Comparison of ENCODE assay signal across 1 cellular context in the genomic region with DNA sequence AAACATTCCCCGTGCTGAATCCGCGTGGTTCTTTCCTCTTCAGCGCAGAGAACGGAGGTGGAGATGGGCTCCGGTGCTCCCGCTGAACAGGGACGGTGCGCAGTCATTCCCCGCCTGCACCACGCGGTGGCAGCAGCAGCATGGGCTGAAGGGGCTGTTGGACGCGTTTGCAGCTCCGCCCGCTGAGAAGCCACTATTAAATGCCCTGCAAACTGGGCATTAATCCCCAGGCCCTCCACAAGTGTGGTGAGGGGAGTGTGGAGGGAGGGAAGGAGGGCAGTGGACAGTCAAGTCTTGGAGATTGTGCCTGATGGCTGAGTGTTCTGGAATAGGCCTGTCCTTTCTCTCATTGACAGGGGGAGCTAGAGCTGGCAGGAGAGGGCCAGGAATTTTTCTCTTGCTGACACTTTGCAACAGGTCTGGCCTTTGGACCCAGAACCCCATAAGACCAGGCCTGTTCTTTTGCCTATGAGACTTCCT.
TF ChIP-seq lines count a peak whose summit lies in the region.

No MANE protein-coding gene starts in this region.

TF ChIP-seq in HepG2, 621 proteins besides CTCF, POLR2A, EP300 and RAD21 (continued from another document and continues in another):
- TF ChIP-seq, protein P1, sequence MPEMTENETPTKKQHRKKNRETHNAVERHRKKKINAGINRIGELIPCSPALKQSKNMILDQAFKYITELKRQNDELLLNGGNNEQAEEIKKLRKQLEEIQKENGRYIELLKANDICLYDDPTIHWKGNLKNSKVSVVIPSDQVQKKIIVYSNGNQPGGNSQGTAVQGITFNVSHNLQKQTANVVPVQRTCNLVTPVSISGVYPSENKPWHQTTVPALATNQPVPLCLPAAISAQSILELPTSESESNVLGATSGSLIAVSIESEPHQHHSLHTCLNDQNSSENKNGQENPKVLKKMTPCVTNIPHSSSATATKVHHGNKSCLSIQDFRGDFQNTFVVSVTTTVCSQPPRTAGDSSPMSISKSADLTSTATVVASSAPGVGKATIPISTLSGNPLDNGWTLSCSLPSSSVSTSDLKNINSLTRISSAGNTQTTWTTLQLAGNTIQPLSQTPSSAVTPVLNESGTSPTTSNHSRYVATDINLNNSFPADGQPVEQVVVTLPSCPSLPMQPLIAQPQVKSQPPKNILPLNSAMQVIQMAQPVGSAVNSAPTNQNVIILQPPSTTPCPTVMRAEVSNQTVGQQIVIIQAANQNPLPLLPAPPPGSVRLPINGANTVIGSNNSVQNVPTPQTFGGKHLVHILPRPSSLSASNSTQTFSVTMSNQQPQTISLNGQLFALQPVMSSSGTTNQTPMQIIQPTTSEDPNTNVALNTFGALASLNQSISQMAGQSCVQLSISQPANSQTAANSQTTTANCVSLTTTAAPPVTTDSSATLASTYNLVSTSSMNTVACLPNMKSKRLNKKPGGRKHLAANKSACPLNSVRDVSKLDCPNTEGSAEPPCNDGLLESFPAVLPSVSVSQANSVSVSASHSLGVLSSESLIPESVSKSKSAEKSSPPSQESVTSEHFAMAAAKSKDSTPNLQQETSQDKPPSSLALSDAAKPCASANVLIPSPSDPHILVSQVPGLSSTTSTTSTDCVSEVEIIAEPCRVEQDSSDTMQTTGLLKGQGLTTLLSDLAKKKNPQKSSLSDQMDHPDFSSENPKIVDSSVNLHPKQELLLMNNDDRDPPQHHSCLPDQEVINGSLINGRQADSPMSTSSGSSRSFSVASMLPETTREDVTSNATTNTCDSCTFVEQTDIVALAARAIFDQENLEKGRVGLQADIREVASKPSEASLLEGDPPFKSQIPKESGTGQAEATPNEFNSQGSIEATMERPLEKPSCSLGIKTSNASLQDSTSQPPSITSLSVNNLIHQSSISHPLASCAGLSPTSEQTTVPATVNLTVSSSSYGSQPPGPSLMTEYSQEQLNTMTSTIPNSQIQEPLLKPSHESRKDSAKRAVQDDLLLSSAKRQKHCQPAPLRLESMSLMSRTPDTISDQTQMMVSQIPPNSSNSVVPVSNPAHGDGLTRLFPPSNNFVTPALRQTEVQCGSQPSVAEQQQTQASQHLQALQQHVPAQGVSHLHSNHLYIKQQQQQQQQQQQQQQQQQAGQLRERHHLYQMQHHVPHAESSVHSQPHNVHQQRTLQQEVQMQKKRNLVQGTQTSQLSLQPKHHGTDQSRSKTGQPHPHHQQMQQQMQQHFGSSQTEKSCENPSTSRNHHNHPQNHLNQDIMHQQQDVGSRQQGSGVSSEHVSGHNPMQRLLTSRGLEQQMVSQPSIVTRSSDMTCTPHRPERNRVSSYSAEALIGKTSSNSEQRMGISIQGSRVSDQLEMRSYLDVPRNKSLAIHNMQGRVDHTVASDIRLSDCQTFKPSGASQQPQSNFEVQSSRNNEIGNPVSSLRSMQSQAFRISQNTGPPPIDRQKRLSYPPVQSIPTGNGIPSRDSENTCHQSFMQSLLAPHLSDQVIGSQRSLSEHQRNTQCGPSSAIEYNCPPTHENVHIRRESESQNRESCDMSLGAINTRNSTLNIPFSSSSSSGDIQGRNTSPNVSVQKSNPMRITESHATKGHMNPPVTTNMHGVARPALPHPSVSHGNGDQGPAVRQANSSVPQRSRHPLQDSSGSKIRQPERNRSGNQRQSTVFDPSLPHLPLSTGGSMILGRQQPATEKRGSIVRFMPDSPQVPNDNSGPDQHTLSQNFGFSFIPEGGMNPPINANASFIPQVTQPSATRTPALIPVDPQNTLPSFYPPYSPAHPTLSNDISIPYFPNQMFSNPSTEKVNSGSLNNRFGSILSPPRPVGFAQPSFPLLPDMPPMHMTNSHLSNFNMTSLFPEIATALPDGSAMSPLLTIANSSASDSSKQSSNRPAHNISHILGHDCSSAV (CRISPR knock-in tag; IDR thresholded peaks at IDR 0.05; ENCODE audit: borderline replicate concordance) = no peak
- TF ChIP-seq HNRNPL (IDR thresholded peaks at IDR 0.05; ENCODE audit: low read depth, low read length) (no peak), SMAD1 (CRISPR knock-in tag; IDR thresholded peaks at IDR 0.05; ENCODE audit: borderline replicate concordance, low read depth) (0 out of 2 replicates have a peak, but pooled peaks have one; percentile 62), GTF2F1 (IDR thresholded peaks at IDR 0.05; ENCODE audit: low read length) (no peak), RELA (CRISPR knock-in tag; IDR thresholded peaks at IDR 0.05) (no peak), HOXA9 (CRISPR knock-in tag; IDR thresholded peaks at IDR 0.05; ENCODE audit: borderline replicate concordance) (no peak), ZNF772 (CRISPR knock-in tag; IDR thresholded peaks at IDR 0.05) (0 out of 2 replicates have a peak, but pooled peaks have one; percentile 28), HMG20A (CRISPR knock-in tag; IDR thresholded peaks at IDR 0.05; ENCODE audit: borderline replicate concordance) (0 out of 2 replicates have a peak, but pooled peaks have one; percentile 6), ZNF333 (CRISPR knock-in tag; IDR thresholded peaks at IDR 0.05; ENCODE audit: borderline replicate concordance) (peak; percentile 32), ZNF317 (CRISPR knock-in tag; IDR thresholded peaks at IDR 0.05) (no peak), FOSL2 (CRISPR knock-in tag; IDR thresholded peaks at IDR 0.05) (no peak), NR3C1 (CRISPR knock-in tag; IDR thresholded peaks at IDR 0.05) (no peak), SP2 (CRISPR knock-in tag; IDR thresholded peaks at IDR 0.05) (no peak; the same call in 1 of the 2 replicates), NCOR1 (IDR thresholded peaks at IDR 0.05; ENCODE audit: borderline replicate concordance, low read length) (no peak), NFATC3 (CRISPR knock-in tag; IDR thresholded peaks at IDR 0.05) (no peak), PRMT3 (CRISPR knock-in tag; IDR thresholded peaks at IDR 0.05; ENCODE audit: borderline replicate concordance, low read depth) (no peak), AGO1 (IDR thresholded peaks at IDR 0.05; ENCODE audit: low read depth, low read length, poor library complexity, severe bottlenecking) (no peak), ZNF746 (CRISPR knock-in tag; IDR thresholded peaks at IDR 0.05) (no peak), ZNF337 (CRISPR knock-in tag; IDR thresholded peaks at IDR 0.05; ENCODE audit: borderline replicate concordance, low read depth) (no peak), ZNF224 (CRISPR knock-in tag; IDR thresholded peaks at IDR 0.05) (0 out of 2 replicates have a peak, but pooled peaks have one; percentile 24), MED13 (CRISPR knock-in tag; IDR thresholded peaks at IDR 0.05) (no peak), ZNF619 (CRISPR knock-in tag; IDR thresholded peaks at IDR 0.05) (0 out of 2 replicates have a peak, but pooled peaks have one; percentile 49), NR2C2 (CRISPR knock-in tag; IDR thresholded peaks at IDR 0.05; ENCODE audit: borderline replicate concordance) (no peak), HMGA1 (CRISPR knock-in tag; conservative IDR thresholded peaks at IDR 0.05) (no peak), ATF7-NPFF (CRISPR knock-in tag; IDR thresholded peaks at IDR 0.05; ENCODE audit: low read depth) (no peak), MEF2D (CRISPR knock-in tag; IDR thresholded peaks at IDR 0.05) (no peak)
- TF ChIP-seq, protein P2, sequence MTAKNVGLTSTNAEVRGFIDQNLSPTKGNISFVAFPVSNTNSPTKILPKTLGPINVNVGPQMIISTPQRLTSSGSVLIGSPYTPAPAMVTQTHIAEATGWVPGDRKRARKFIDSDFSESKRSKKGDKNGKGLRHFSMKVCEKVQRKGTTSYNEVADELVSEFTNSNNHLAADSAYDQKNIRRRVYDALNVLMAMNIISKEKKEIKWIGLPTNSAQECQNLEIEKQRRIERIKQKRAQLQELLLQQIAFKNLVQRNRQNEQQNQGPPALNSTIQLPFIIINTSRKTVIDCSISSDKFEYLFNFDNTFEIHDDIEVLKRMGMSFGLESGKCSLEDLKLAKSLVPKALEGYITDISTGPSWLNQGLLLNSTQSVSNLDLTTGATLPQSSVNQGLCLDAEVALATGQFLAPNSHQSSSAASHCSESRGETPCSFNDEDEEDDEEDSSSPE (CRISPR knock-in tag; IDR thresholded peaks at IDR 0.05) = no peak
- TF ChIP-seq, protein P3, sequence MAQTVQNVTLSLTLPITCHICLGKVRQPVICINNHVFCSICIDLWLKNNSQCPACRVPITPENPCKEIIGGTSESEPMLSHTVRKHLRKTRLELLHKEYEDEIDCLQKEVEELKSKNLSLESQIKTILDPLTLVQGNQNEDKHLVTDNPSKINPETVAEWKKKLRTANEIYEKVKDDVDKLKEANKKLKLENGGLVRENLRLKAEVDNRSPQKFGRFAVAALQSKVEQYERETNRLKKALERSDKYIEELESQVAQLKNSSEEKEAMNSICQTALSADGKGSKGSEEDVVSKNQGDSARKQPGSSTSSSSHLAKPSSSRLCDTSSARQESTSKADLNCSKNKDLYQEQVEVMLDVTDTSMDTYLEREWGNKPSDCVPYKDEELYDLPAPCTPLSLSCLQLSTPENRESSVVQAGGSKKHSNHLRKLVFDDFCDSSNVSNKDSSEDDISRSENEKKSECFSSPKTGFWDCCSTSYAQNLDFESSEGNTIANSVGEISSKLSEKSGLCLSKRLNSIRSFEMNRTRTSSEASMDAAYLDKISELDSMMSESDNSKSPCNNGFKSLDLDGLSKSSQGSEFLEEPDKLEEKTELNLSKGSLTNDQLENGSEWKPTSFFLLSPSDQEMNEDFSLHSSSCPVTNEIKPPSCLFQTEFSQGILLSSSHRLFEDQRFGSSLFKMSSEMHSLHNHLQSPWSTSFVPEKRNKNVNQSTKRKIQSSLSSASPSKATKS (CRISPR knock-in tag; IDR thresholded peaks at IDR 0.05) = no peak
- TF ChIP-seq, protein P4, sequence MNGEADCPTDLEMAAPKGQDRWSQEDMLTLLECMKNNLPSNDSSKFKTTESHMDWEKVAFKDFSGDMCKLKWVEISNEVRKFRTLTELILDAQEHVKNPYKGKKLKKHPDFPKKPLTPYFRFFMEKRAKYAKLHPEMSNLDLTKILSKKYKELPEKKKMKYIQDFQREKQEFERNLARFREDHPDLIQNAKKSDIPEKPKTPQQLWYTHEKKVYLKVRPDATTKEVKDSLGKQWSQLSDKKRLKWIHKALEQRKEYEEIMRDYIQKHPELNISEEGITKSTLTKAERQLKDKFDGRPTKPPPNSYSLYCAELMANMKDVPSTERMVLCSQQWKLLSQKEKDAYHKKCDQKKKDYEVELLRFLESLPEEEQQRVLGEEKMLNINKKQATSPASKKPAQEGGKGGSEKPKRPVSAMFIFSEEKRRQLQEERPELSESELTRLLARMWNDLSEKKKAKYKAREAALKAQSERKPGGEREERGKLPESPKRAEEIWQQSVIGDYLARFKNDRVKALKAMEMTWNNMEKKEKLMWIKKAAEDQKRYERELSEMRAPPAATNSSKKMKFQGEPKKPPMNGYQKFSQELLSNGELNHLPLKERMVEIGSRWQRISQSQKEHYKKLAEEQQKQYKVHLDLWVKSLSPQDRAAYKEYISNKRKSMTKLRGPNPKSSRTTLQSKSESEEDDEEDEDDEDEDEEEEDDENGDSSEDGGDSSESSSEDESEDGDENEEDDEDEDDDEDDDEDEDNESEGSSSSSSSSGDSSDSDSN (CRISPR knock-in tag; IDR thresholded peaks at IDR 0.05) = peak; percentile 52; the same call in 1 of the 2 replicates
- TF ChIP-seq, protein P5, sequence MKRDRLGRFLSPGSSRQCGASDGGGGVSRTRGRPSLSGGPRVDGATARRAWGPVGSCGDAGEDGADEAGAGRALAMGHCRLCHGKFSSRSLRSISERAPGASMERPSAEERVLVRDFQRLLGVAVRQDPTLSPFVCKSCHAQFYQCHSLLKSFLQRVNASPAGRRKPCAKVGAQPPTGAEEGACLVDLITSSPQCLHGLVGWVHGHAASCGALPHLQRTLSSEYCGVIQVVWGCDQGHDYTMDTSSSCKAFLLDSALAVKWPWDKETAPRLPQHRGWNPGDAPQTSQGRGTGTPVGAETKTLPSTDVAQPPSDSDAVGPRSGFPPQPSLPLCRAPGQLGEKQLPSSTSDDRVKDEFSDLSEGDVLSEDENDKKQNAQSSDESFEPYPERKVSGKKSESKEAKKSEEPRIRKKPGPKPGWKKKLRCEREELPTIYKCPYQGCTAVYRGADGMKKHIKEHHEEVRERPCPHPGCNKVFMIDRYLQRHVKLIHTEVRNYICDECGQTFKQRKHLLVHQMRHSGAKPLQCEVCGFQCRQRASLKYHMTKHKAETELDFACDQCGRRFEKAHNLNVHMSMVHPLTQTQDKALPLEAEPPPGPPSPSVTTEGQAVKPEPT (CRISPR knock-in tag; IDR thresholded peaks at IDR 0.05; ENCODE audit: low read depth) = no peak
- TF ChIP-seq, protein P6, sequence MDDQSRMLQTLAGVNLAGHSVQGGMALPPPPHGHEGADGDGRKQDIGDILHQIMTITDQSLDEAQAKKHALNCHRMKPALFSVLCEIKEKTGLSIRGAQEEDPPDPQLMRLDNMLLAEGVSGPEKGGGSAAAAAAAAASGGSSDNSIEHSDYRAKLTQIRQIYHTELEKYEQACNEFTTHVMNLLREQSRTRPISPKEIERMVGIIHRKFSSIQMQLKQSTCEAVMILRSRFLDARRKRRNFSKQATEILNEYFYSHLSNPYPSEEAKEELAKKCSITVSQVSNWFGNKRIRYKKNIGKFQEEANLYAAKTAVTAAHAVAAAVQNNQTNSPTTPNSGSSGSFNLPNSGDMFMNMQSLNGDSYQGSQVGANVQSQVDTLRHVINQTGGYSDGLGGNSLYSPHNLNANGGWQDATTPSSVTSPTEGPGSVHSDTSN (CRISPR knock-in tag; IDR thresholded peaks at IDR 0.05; ENCODE audit: borderline replicate concordance) = no peak
- TF ChIP-seq, protein P7, sequence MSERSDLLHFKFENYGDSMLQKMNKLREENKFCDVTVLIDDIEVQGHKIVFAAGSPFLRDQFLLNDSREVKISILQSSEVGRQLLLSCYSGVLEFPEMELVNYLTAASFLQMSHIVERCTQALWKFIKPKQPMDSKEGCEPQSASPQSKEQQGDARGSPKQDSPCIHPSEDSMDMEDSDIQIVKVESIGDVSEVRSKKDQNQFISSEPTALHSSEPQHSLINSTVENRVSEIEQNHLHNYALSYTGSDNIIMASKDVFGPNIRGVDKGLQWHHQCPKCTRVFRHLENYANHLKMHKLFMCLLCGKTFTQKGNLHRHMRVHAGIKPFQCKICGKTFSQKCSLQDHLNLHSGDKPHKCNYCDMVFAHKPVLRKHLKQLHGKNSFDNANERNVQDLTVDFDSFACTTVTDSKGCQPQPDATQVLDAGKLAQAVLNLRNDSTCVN (CRISPR knock-in tag; IDR thresholded peaks at IDR 0.05; ENCODE audit: borderline replicate concordance) = no peak
- TF ChIP-seq, protein P8, sequence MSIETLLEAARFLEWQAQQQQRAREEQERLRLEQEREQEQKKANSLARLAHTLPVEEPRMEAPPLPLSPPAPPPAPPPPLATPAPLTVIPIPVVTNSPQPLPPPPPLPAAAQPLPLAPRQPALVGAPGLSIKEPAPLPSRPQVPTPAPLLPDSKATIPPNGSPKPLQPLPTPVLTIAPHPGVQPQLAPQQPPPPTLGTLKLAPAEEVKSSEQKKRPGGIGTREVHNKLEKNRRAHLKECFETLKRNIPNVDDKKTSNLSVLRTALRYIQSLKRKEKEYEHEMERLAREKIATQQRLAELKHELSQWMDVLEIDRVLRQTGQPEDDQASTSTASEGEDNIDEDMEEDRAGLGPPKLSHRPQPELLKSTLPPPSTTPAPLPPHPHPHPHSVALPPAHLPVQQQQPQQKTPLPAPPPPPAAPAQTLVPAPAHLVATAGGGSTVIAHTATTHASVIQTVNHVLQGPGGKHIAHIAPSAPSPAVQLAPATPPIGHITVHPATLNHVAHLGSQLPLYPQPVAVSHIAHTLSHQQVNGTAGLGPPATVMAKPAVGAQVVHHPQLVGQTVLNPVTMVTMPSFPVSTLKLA (IDR thresholded peaks at IDR 0.05) = no peak
- TF ChIP-seq, protein P9, sequence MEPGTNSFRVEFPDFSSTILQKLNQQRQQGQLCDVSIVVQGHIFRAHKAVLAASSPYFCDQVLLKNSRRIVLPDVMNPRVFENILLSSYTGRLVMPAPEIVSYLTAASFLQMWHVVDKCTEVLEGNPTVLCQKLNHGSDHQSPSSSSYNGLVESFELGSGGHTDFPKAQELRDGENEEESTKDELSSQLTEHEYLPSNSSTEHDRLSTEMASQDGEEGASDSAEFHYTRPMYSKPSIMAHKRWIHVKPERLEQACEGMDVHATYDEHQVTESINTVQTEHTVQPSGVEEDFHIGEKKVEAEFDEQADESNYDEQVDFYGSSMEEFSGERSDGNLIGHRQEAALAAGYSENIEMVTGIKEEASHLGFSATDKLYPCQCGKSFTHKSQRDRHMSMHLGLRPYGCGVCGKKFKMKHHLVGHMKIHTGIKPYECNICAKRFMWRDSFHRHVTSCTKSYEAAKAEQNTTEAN (CRISPR knock-in tag; conservative IDR thresholded peaks at IDR 0.05) = 0 out of 2 replicates have a peak, but pooled peaks have one; percentile 25
